In the genomic region with DNA sequence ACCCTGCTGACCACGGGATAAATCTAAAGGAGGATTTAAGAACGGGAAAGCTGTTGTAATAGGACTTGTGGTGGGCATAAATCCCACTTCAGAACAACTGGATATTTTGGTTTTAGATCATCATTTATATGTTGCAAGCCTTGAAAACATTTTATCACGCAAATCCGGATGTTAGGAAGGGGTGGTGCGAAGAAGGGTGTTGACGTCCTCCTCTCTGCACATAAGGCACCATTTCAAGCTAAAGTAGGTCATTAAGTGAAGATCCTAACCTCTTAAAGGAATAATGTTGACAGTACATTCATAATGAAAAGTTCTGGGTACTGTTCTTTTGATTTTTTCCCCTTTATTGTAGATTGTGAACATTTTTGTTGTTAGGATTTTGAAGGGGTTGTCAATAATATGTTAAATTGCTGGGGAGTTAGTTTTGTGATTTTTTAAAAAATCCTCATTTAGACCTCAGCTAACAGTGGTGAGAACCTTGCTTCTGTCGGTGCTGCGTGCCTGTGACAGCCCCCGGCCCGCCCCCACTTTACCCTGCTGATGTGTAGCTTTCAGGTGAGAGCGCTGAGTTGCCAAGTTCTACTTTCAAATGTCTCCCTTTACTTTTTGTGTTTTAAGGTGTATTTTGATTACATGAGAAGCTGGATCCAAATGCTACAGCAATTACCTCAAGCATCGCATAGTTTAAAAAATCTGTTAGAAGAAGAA, we compare ENCODE assay signal across 22 cellular contexts.
DNase-seq lines count a peak whose midpoint lies in the region; ATAC-seq and TF ChIP-seq lines count a peak whose summit lies in the region.
"Had no signal": no experiment of that assay in that cellular context is flagged by ENCODE, and none has a peak within 500 bp of the region (broad histone marks: within the 10 kb centered on the region; RNA-seq: fewer than 3 reads in every experiment).

No MANE protein-coding gene starts in this region.

- peaks cover 7% of the 10 kb centered on the region for H3K36me3 Mint-ChIP-seq in activated naive CD8-positive, alpha-beta T cell
- peaks cover 15% of the 10 kb centered on the region for H3K36me3 Mint-ChIP-seq in activated naive CD8-positive, alpha-beta T cell treated with anti-CD3 and anti-CD28 coated beads for 36 hours
- no peaks in the 10 kb centered on the region; the same call in 1 of the 2 replicates for H3K36me3 Mint-ChIP-seq in HFFc6 (ENCODE audit: low read depth)
- peaks cover 0 to 15% (median 4%) of the 10 kb centered on the region in 5 donors for H3K36me3 Mint-ChIP-seq in naive thymus-derived CD4-positive, alpha-beta T cell

- WGBS in esophagus muscularis mucosa = 97% methylated on average over 12 of the region's 12 CpGs

- TF ChIP-seq EP300 in esophagus muscularis mucosa (IDR thresholded peaks at IDR 0.05) = no peak

- no peak overlapping the region for H3K4me3 Mint-ChIP-seq in activated naive CD8-positive, alpha-beta T cell
- no peak overlapping the region for H3K4me3 Mint-ChIP-seq in activated naive CD8-positive, alpha-beta T cell treated with anti-CD3 and anti-CD28 coated beads for 36 hours
- peak overlapping the region; percentile 49; the same call in 1 of the 2 replicates for H3K4me3 Mint-ChIP-seq in HFFc6
- H3K4me3 Mint-ChIP-seq in naive thymus-derived CD4-positive, alpha-beta T cell = no peak overlapping the region
- H3K4me3 Mint-ChIP-seq: activated B cell treated with CpG ODN at 0.5 μM for 24 hours; stimulated activated naive B cell treated with anti-CD40 and anti-IgM and Interleukin-4, amounts not matched to agents 10 μg/mL and 1 μg/mL and 100 μg/mL, for 72 hours had no signal

- DNase-seq in activated naive CD8-positive, alpha-beta T cell treated with anti-CD3 and anti-CD28 coated beads for 36 hours = no peak
- no peak for DNase-seq in HFFc6
- no peak for DNase-seq in naive thymus-derived CD4-positive, alpha-beta T cell
- no peak for DNase-seq in esophagus muscularis mucosa (ENCODE audit: extremely low spot score)
- DNase-seq: activated B cell treated with CpG ODN at 0.5 μM for 24 hours; COR-L47; DND-41; esophagus squamous epithelium; glutamatergic neuron; midbrain; NCI-H1092; NCI-H2029; NCI-H345; stimulated activated naive B cell treated with anti-CD40 and anti-IgM and Interleukin-4, amounts not matched to agents 10 μg/mL and 1 μg/mL and 100 μg/mL, for 72 hours; thyroid gland had no signal

- H3K4me3 ChIP-seq in naive thymus-derived CD4-positive, alpha-beta T cell (ENCODE audit: low read length) = no peak overlapping the region
- no peak overlapping the region for H3K4me3 ChIP-seq in esophagus muscularis mucosa
- H3K4me3 ChIP-seq: esophagus squamous epithelium, thyroid gland had no signal

- CTCF ChIA-PET in naive thymus-derived CD4-positive, alpha-beta T cell (lab: Charles Lee) = no interaction called here

- no peak for TF ChIP-seq POLR2A in esophagus muscularis mucosa (IDR thresholded peaks at IDR 0.05; ENCODE audit: low read depth)

- H3K4me1 Mint-ChIP-seq in activated naive CD8-positive, alpha-beta T cell (ENCODE audit: low read depth) = peaks cover 11% of the 10 kb centered on the region
- H3K4me1 Mint-ChIP-seq in activated naive CD8-positive, alpha-beta T cell treated with anti-CD3 and anti-CD28 coated beads for 36 hours = peaks cover 6% of the 10 kb centered on the region
- peaks cover 13% of the 10 kb centered on the region for H3K4me1 Mint-ChIP-seq in HFFc6 (ENCODE audit: low read depth)
- peaks cover 0 to 16% (median 0%) of the 10 kb centered on the region in 7 donors for H3K4me1 Mint-ChIP-seq in naive thymus-derived CD4-positive, alpha-beta T cell
- H3K4me1 Mint-ChIP-seq: activated B cell treated with CpG ODN at 0.5 μM for 24 hours; stimulated activated naive B cell treated with anti-CD40 and anti-IgM and Interleukin-4, amounts not matched to agents 10 μg/mL and 1 μg/mL and 100 μg/mL, for 72 hours had no signal

- H3K4me1 ChIP-seq in naive thymus-derived CD4-positive, alpha-beta T cell (ENCODE audit: control insufficient read depth in 2 of 2, insufficient read depth in 2 of 2, low read length in 2 of 2) = peaks cover 7 to 14% of the 10 kb centered on the region in 2 donors
- no peaks in the 10 kb centered on the region for H3K4me1 ChIP-seq in esophagus muscularis mucosa
- H3K4me1 ChIP-seq: esophagus squamous epithelium, thyroid gland had no signal

- peak overlapping the region; percentile 69 for H3K27ac Mint-ChIP-seq in activated naive CD8-positive, alpha-beta T cell
- H3K27ac Mint-ChIP-seq in activated naive CD8-positive, alpha-beta T cell treated with anti-CD3 and anti-CD28 coated beads for 36 hours = no peak overlapping the region
- H3K27ac Mint-ChIP-seq in HFFc6 = peak overlapping the region; percentile 76
- H3K27ac Mint-ChIP-seq in naive thymus-derived CD4-positive, alpha-beta T cell = peak overlapping the region in 3 of 9 donors; percentile 9 to 56 (median 28)
- H3K27ac Mint-ChIP-seq: activated B cell treated with CpG ODN at 0.5 μM for 24 hours; stimulated activated naive B cell treated with anti-CD40 and anti-IgM and Interleukin-4, amounts not matched to agents 10 μg/mL and 1 μg/mL and 100 μg/mL, for 72 hours had no signal

- H3K9me3 Mint-ChIP-seq in activated naive CD8-positive, alpha-beta T cell (ENCODE audit: low read depth) = no peaks in the 10 kb centered on the region
- no peaks in the 10 kb centered on the region for H3K9me3 Mint-ChIP-seq in activated naive CD8-positive, alpha-beta T cell treated with anti-CD3 and anti-CD28 coated beads for 36 hours
- no peaks in the 10 kb centered on the region; the same call in 1 of the 2 replicates for H3K9me3 Mint-ChIP-seq in HFFc6
- H3K9me3 Mint-ChIP-seq in naive thymus-derived CD4-positive, alpha-beta T cell = no peaks in the 10 kb centered on the region
- H3K9me3 Mint-ChIP-seq: activated B cell treated with CpG ODN at 0.5 μM for 24 hours; stimulated activated naive B cell treated with anti-CD40 and anti-IgM and Interleukin-4, amounts not matched to agents 10 μg/mL and 1 μg/mL and 100 μg/mL, for 72 hours had no signal

- intact Hi-C loops in naive thymus-derived CD4-positive, alpha-beta T cell (cut with micrococcal nuclease) = loop anchor here in 1 of 2 donors (5.0 kb wide), 1 partner anchor 88 kb away; a partner anchor contains a TSS
- intact Hi-C loops in esophagus muscularis mucosa (cut with DNase I) = loop anchor here (10.0 kb wide), 1 partner anchor 146 kb away; no protein-coding TSS in a partner anchor

- POLR2A ChIA-PET in naive thymus-derived CD4-positive, alpha-beta T cell (lab: Charles Lee) = interaction anchor here (0.8 kb wide), 1 partner anchor 13 kb away, joined by 5 read pairs; no protein-coding TSS in a partner anchor

- TF ChIP-seq CTCF in HFFc6 (IDR thresholded peaks at IDR 0.05) (no peak), esophagus muscularis mucosa (IDR thresholded peaks at IDR 0.05) (no peak)

- peak; percentile 40 for ATAC-seq in naive thymus-derived CD4-positive, alpha-beta T cell
- ATAC-seq in HG02610 (IDR thresholded peaks at IDR 0.05; ENCODE audit: unreplicated experiment) (no peak), HG02588 (IDR thresholded peaks at IDR 0.05; ENCODE audit: unreplicated experiment) (no peak)
- ATAC-seq: left lobe of liver; stimulated activated naive B cell treated with anti-CD40 and anti-IgM and Interleukin-4, amounts not matched to agents 10 μg/mL and 1 μg/mL and 100 μg/mL, for 72 hours had no signal

- H3K27me3 Mint-ChIP-seq in activated naive CD8-positive, alpha-beta T cell = no peaks in the 10 kb centered on the region
- H3K27me3 Mint-ChIP-seq in activated naive CD8-positive, alpha-beta T cell treated with anti-CD3 and anti-CD28 coated beads for 36 hours = no peaks in the 10 kb centered on the region
- no peaks in the 10 kb centered on the region for H3K27me3 Mint-ChIP-seq in HFFc6 (ENCODE audit: insufficient read depth)
- H3K27me3 Mint-ChIP-seq in naive thymus-derived CD4-positive, alpha-beta T cell = no peaks in the 10 kb centered on the region
- H3K27me3 Mint-ChIP-seq: activated B cell treated with CpG ODN at 0.5 μM for 24 hours; stimulated activated naive B cell treated with anti-CD40 and anti-IgM and Interleukin-4, amounts not matched to agents 10 μg/mL and 1 μg/mL and 100 μg/mL, for 72 hours had no signal

- no peaks in the 10 kb centered on the region for H3K27me3 ChIP-seq in naive thymus-derived CD4-positive, alpha-beta T cell (ENCODE audit: control insufficient read depth in 2 of 2, insufficient read depth in 2 of 2, low read length in 2 of 2)
- no peaks in the 10 kb centered on the region for H3K27me3 ChIP-seq in esophagus muscularis mucosa
- H3K27me3 ChIP-seq: esophagus squamous epithelium, neutrophil, thyroid gland had no signal

- peak overlapping the region; percentile 56 for H3K27ac ChIP-seq in angular gyrus (ENCODE audit: low read depth, low read length)
- H3K27ac ChIP-seq in naive thymus-derived CD4-positive, alpha-beta T cell (ENCODE audit: low read depth, low read length) = no peak overlapping the region
- H3K27ac ChIP-seq in esophagus muscularis mucosa (replicated peaks in 1 of 4) = no peak overlapping the region
- H3K27ac ChIP-seq: esophagus squamous epithelium, KMS-11, neutrophil, thyroid gland had no signal

- peaks cover 0 to 71% (median 9%) of the 10 kb centered on the region in 3 experiments for H3K36me3 ChIP-seq in naive thymus-derived CD4-positive, alpha-beta T cell (ENCODE audit: control insufficient read depth in 2 of 3, insufficient read depth in 3 of 3, low read length in 3 of 3)
- peaks cover 24 to 95% (median 83%) of the 10 kb centered on the region in 4 donors for H3K36me3 ChIP-seq in esophagus muscularis mucosa

- no peaks in the 10 kb centered on the region for H3K9me3 ChIP-seq in naive thymus-derived CD4-positive, alpha-beta T cell (ENCODE audit: control insufficient read depth in 2 of 3, low read length in 3 of 3)
- H3K9me3 ChIP-seq in esophagus muscularis mucosa = no peaks in the 10 kb centered on the region
- H3K9me3 ChIP-seq: esophagus squamous epithelium, neutrophil, thyroid gland had no signal
